Comparison of ENCODE assay signal across 8 cellular contexts in genomic region chr14:101962503-101962874, GRCh38. TPM values are rescaled to one million over a fixed set of nuclear protein-coding genes. Genes with fewer than 3 reads are reported as not detected.
DNase-seq lines count a peak whose midpoint lies in the region; ATAC-seq, FAIRE-seq and TF ChIP-seq lines count a peak whose summit lies in the region.

No MANE protein-coding gene starts in this region.

- DNase-seq in ELF-1 (ENCODE audit: low read depth, low spot score) (peak; percentile 73), NCI-H510A treated with DMSO at 0.1 percent for 48 hours (lab: John Stamatoyannopoulos, UW) (peak; percentile 90), endodermal cell (no peak), pancreas (peak; percentile 67 to 86 (median 76)), coronary artery (ENCODE audit: low spot score) (no peak), germinal center (ENCODE audit: low spot score) (no peak), SIG-M5 (lab: John Stamatoyannopoulos, UW) (no peak)

- no peak overlapping the region for H3K4me3 ChIP-seq in endodermal cell (ENCODE audit: low read length)
- no peak overlapping the region for H3K4me3 ChIP-seq in pancreas
- no peak overlapping the region for H3K4me3 ChIP-seq in coronary artery

- H3K9me3 ChIP-seq in endodermal cell (ENCODE audit: control insufficient read depth, low read length), result no peaks in the 10 kb centered on the region
- H3K9me3 ChIP-seq in pancreas, result no peaks in the 10 kb centered on the region

- WGBS in endodermal cell (ENCODE audit: insufficient coverage in 1 of 2, insufficient read length in 1 of 2), 2 experiments, result 84 to 87% methylated on average over 5 of the region's 5 CpGs
- 25 to 31% methylated on average over 5 of the region's 5 CpGs for WGBS in pancreas, 2 donors

- peaks cover 35% of the 10 kb centered on the region for H3K27me3 Mint-ChIP-seq in endodermal cell (ENCODE audit: insufficient read depth)

- intact Hi-C loops in pancreas (cut with DNase I), result loop anchor here in 1 of 3 donors (10.0 kb wide), 1 partner anchor 122 kb away; the partner anchor contains the start of gene HSP90AA1

- H3K9ac ChIP-seq in endodermal cell (ENCODE audit: extremely low read depth, low read length, poor library complexity, severe bottlenecking), result no peak overlapping the region

- H3K27ac ChIP-seq in endodermal cell (ENCODE audit: low read depth, low read length), result no peak overlapping the region
- no peak overlapping the region for H3K27ac ChIP-seq in pancreas
- H3K27ac ChIP-seq in coronary artery, result no peak overlapping the region

- no peaks in the 10 kb centered on the region for H3K9me3 Mint-ChIP-seq in endodermal cell

- H3K4me1 ChIP-seq in endodermal cell (ENCODE audit: control insufficient read depth, insufficient read depth, low read length) (no peaks in the 10 kb centered on the region), pancreas (peaks cover 6 to 14% (median 12%) of the 10 kb centered on the region in 3 donors)

- H3K36me3 ChIP-seq in endodermal cell (ENCODE audit: control insufficient read depth, insufficient read depth, low read length) (peaks cover 2% of the 10 kb centered on the region), pancreas (no peaks in the 10 kb centered on the region)

- peak overlapping the region; percentile 35 for H3K27ac Mint-ChIP-seq in endodermal cell

- H3K27me3 ChIP-seq in endodermal cell (ENCODE audit: control insufficient read depth, insufficient read depth, low read length, poor library complexity, severe bottlenecking) (peaks cover 17% of the 10 kb centered on the region), pancreas (no peaks in the 10 kb centered on the region)

- H3K36me3 Mint-ChIP-seq in endodermal cell (ENCODE audit: low read depth), result no peaks in the 10 kb centered on the region

- H3K4me1 Mint-ChIP-seq in endodermal cell, result peaks cover 21% of the 10 kb centered on the region

- FAIRE-seq in pancreas (lab: Jason Lieb, UNC), result no peak

- H3K4me3 Mint-ChIP-seq in endodermal cell, result no peak overlapping the region

- TF ChIP-seq CTCF in endodermal cell (conservative IDR thresholded peaks at IDR 0.05), result no peak
- TF ChIP-seq CTCF in pancreas (IDR thresholded peaks at IDR 0.05), result no peak
- no peak for TF ChIP-seq CTCF in coronary artery (IDR thresholded peaks at IDR 0.05)

- ATAC-seq in pancreas (peak in 2 of 4 donors; percentile 2 to 13), GM18517 (IDR thresholded peaks at IDR 0.05; ENCODE audit: unreplicated experiment) (no peak)

RNA-seq across cellular contexts. Expression of gene DYNC1H1, which starts 1.9 kb away (rescaled TPM):
- total RNA-seq in endodermal cell, result 100 to 1,000 TPM; 438 to 443 TPM
- polyA plus RNA-seq in endodermal cell (2013, experiment 1 of 2), result 270 TPM
- polyA plus RNA-seq in endodermal cell (2013, experiment 2 of 2), result 306 TPM
- 100 to 1,000 TPM; 114 to 215 (median 143) TPM for total RNA-seq in pancreas
- 10 to 100 TPM; 95.7 to 96.4 TPM for polyA plus RNA-seq in pancreas

Comparison
In these comparisons a context has a peak if more than half of its experiments do, and no peak if none do; other contexts are left out.
1. DNase-seq: peak in ELF-1 (single experiment), NCI-H510A treated with DMSO at 0.1 percent for 48 hours (single experiment) and pancreas (6 of 6); none in endodermal cell (single experiment), coronary artery (single experiment), germinal center (single experiment) and SIG-M5 (single experiment).